1 cellular context compared by ENCODE assay signal in genomic region chr16:69969657-69970056, GRCh38. TPM values are rescaled to one million over a fixed set of nuclear protein-coding genes. Genes with fewer than 3 reads are reported as not detected.
"Had no signal": no experiment of that assay in that cellular context is flagged by ENCODE, and none has a peak within 500 bp of the region (broad histone marks: within the 10 kb centered on the region; RNA-seq: fewer than 3 reads in every experiment).

No MANE protein-coding gene starts in this region.

RNA-seq across cellular contexts. Expression of gene CLEC18A, which starts 18.5 kb away (rescaled TPM):
- total RNA-seq: NCI-H460 had no signal
